17 cellular contexts compared by ENCODE assay signal in genomic region chr6:140773276-140773675, GRCh38.
DNase-seq lines count a peak whose midpoint lies in the region; TF ChIP-seq lines count a peak whose summit lies in the region.
"Had no signal": no experiment of that assay in that cellular context is flagged by ENCODE, and none has a peak within 500 bp of the region (broad histone marks: within the 10 kb centered on the region; RNA-seq: fewer than 3 reads in every experiment).

No MANE protein-coding gene starts in this region.

- H3K9me3 ChIP-seq in tibial nerve, result peaks cover 0 to 2% (median 0%) of the 10 kb centered on the region in 4 donors

- DNase-seq in DMS53 treated with DMSO at 0.1 percent for 48 hours (lab: John Stamatoyannopoulos, UW; ENCODE audit: unreplicated experiment) (peak; percentile 39), HFFc6 (no peak), brain microvascular endothelial cell (peak; percentile 19), iris pigment epithelial cell (ENCODE audit: low read depth) (peak; percentile 61), tibial nerve (ENCODE audit: low spot score in 2 of 2) (no peak), T-helper 1 cell (no peak), NCI-H774 (lab: John Stamatoyannopoulos, UW) (no peak), NCI-H2081 (lab: John Stamatoyannopoulos, UW) (no peak)
- DNase-seq: activated CD4-positive, alpha-beta T cell treated with anti-CD3 and anti-CD28 coated beads, Interleukin-2, amount 10 ng/mL, durations not matched to agents 7 days and 5 days; activated naive CD4-positive, alpha-beta T cell; aorta; esophagus squamous epithelium; left colon; NCI-H1048; NCI-H82; spleen had no signal

- in situ Hi-C loops in brain microvascular endothelial cell (cut with HindIII; ENCODE audit: low pct_ligation_motif_present, low sequenced_read_pairs), result no loop called here

- no peak overlapping the region for H3K4me3 Mint-ChIP-seq in HFFc6
- H3K4me3 Mint-ChIP-seq: activated CD4-positive, alpha-beta T cell treated with anti-CD3 and anti-CD28 coated beads, Interleukin-2, amount 10 ng/mL, durations not matched to agents 7 days and 5 days had no signal

- H3K27ac Mint-ChIP-seq in HFFc6, result 0 out of 2 replicates have a peak overlapping the region, but pooled peaks have one; percentile 15
- H3K27ac Mint-ChIP-seq: activated CD4-positive, alpha-beta T cell treated with anti-CD3 and anti-CD28 coated beads, Interleukin-2, amount 10 ng/mL, durations not matched to agents 7 days and 5 days had no signal

- H3K36me3 ChIP-seq in brain microvascular endothelial cell (replicated peaks) (no peaks in the 10 kb centered on the region), tibial nerve (no peaks in the 10 kb centered on the region)
- H3K36me3 ChIP-seq: esophagus squamous epithelium, spleen had no signal

- no peak overlapping the region for H3K4me3 ChIP-seq in brain microvascular endothelial cell (ENCODE audit: low read depth, low read length)
- H3K4me3 ChIP-seq in tibial nerve, result no peak overlapping the region
- H3K4me3 ChIP-seq: esophagus squamous epithelium, spleen had no signal

- peak overlapping the region; percentile 5 for H3K27ac ChIP-seq in brain microvascular endothelial cell
- no peak overlapping the region for H3K27ac ChIP-seq in tibial nerve
- H3K27ac ChIP-seq: esophagus squamous epithelium, parathyroid adenoma, spleen had no signal

- peaks cover 26% of the 10 kb centered on the region for H3K36me3 Mint-ChIP-seq in HFFc6 (ENCODE audit: low read depth)

- H3K27me3 ChIP-seq in brain microvascular endothelial cell (replicated peaks) (no peaks in the 10 kb centered on the region), tibial nerve (no peaks in the 10 kb centered on the region)
- H3K27me3 ChIP-seq: esophagus squamous epithelium, spleen had no signal

- no peak for TF ChIP-seq EP300 in tibial nerve (IDR thresholded peaks at IDR 0.05)

- H3K4me1 ChIP-seq in tibial nerve, result peaks cover 0 to 12% (median 0%) of the 10 kb centered on the region in 4 donors
- H3K4me1 ChIP-seq: spleen had no signal

- no peak for TF ChIP-seq POLR2A in tibial nerve (IDR thresholded peaks at IDR 0.05)

- H3K9me3 Mint-ChIP-seq in HFFc6, result peaks cover 23% of the 10 kb centered on the region

- no peak for TF ChIP-seq CTCF in HFFc6 (IDR thresholded peaks at IDR 0.05)
- TF ChIP-seq CTCF in brain microvascular endothelial cell (IDR thresholded peaks at IDR 0.05; ENCODE audit: low read depth, low read length, missing control alignments), result no peak
- no peak for TF ChIP-seq CTCF in tibial nerve (IDR thresholded peaks at IDR 0.05)

- H3K27me3 Mint-ChIP-seq in HFFc6 (ENCODE audit: insufficient read depth), result no peaks in the 10 kb centered on the region; the same call in 1 of the 2 replicates

- peaks cover 35% of the 10 kb centered on the region for H3K4me1 Mint-ChIP-seq in HFFc6 (ENCODE audit: low read depth)

Comparison
In these comparisons a context has a peak if more than half of its experiments do, and no peak if none do; other contexts are left out.
1. DNase-seq: peak in DMS53 treated with DMSO at 0.1 percent for 48 hours (single experiment), brain microvascular endothelial cell (single experiment) and iris pigment epithelial cell (single experiment); none in HFFc6 (single experiment), tibial nerve (0 of 2), T-helper 1 cell (0 of 5), NCI-H774 (single experiment) and NCI-H2081 (0 of 2).